8 cellular contexts compared by ENCODE assay signal in genomic region chr12:56220611-56221232, GRCh38. TPM values are rescaled to one million over a fixed set of nuclear protein-coding genes. Genes with fewer than 3 reads are reported as not detected.
DNase-seq lines count a peak whose midpoint lies in the region; ATAC-seq, FAIRE-seq and TF ChIP-seq lines count a peak whose summit lies in the region.

No MANE protein-coding gene starts in this region.

- H3K9me3 ChIP-seq in Karpas-422 (ENCODE audit: low read length), result no peaks in the 10 kb centered on the region
- H3K9me3 ChIP-seq in ascending aorta, result no peaks in the 10 kb centered on the region
- H3K9me3 ChIP-seq in kidney (ENCODE audit: control insufficient read depth in 1 of 2, low read length in 2 of 2), result no peaks in the 10 kb centered on the region

- H3K4me3 Mint-ChIP-seq in CD14-positive monocyte, result peak overlapping the region; percentile 95 to 98

- TF ChIP-seq CTCF in CD14-positive monocyte (IDR thresholded peaks at IDR 0.05) (no peak), ascending aorta (IDR thresholded peaks at IDR 0.05) (no peak), kidney (IDR thresholded peaks at IDR 0.05; ENCODE audit: borderline replicate concordance, extremely low read depth, insufficient read depth) (no peak)

- peaks cover 46% of the 10 kb centered on the region for H3K4me1 Mint-ChIP-seq in CD14-positive monocyte

- H3K9me3 Mint-ChIP-seq in CD14-positive monocyte, result no peaks in the 10 kb centered on the region

- H3K27me3 Mint-ChIP-seq in CD14-positive monocyte (ENCODE audit: low read depth in 3 of 3), result no peaks in the 10 kb centered on the region

- peak overlapping the region; percentile 95 for H3K4me2 ChIP-seq in Karpas-422 (ENCODE audit: low read depth, low read length, poor library complexity, severe bottlenecking)

- H3K9ac ChIP-seq in Karpas-422 (ENCODE audit: low read length) (peak overlapping the region; percentile 86), kidney (ENCODE audit: low read length in 2 of 2) (peak overlapping the region; percentile 79 to 97)

- no peak overlapping the region for H2AFZ ChIP-seq in Karpas-422 (ENCODE audit: low read length)

- H3K79me2 ChIP-seq in Karpas-422 (ENCODE audit: low read length), result peaks cover 56% of the 10 kb centered on the region

- H3K36me3 Mint-ChIP-seq in CD14-positive monocyte, result peaks cover 7 to 21% of the 10 kb centered on the region in 2 donors

- no peak for DNase-seq in CD14-positive monocyte (ENCODE audit: low spot score)
- peak; percentile 68 for DNase-seq in Karpas-422
- DNase-seq in ascending aorta (ENCODE audit: low spot score in 2 of 2), result no peak
- no peak for DNase-seq in kidney
- peak in 3 of 49 donors; percentile 10 to 52 (median 38) for DNase-seq in substantia nigra (lab: John Stamatoyannopoulos, UW)
- DNase-seq in cortex of kidney (lab: John Stamatoyannopoulos, UW), result no peak
- DNase-seq in NCI-H2196 (lab: John Stamatoyannopoulos, UW; ENCODE audit: unreplicated experiment), result no peak

- H3K36me3 ChIP-seq in Karpas-422 (ENCODE audit: insufficient read depth, low read length) (peaks cover 4% of the 10 kb centered on the region; the same call in 1 of the 2 replicates), ascending aorta (peaks cover 10 to 16% of the 10 kb centered on the region in 2 donors), kidney (ENCODE audit: control insufficient read depth in 1 of 2, insufficient read depth in 2 of 2, low read length in 2 of 2) (peaks cover 0 to 2% of the 10 kb centered on the region in 2 donors)

- no peaks in the 10 kb centered on the region for H3K9me2 ChIP-seq in Karpas-422 (replicated peaks; ENCODE audit: insufficient read depth, low read length)

- no peaks in the 10 kb centered on the region for H3K27me3 ChIP-seq in Karpas-422 (ENCODE audit: low read length)
- no peaks in the 10 kb centered on the region for H3K27me3 ChIP-seq in ascending aorta

- H3K27ac Mint-ChIP-seq in CD14-positive monocyte, result peak overlapping the region; percentile 98 to 100 (median 99)

- H3K27ac ChIP-seq in Karpas-422 (ENCODE audit: low read length) (peak overlapping the region; percentile 86), ascending aorta (peak overlapping the region; percentile 98 to 100), kidney (ENCODE audit: low read depth in 2 of 2, low read length in 2 of 2) (peak overlapping the region; percentile 96 to 99), substantia nigra (ENCODE audit: low read depth, low read length, poor library complexity, severe bottlenecking) (peak overlapping the region; percentile 99)

- H3K4me3 ChIP-seq in Karpas-422 (ENCODE audit: low read length) (peak overlapping the region; percentile 91), ascending aorta (peak overlapping the region; percentile 70 to 92), kidney (ENCODE audit: low read length in 2 of 2) (peak overlapping the region; percentile 82 to 95)

- H4K20me1 ChIP-seq in Karpas-422 (ENCODE audit: insufficient read depth, low read depth, low read length), result no peaks in the 10 kb centered on the region

- intact Hi-C loops in CD14-positive monocyte (cut with micrococcal nuclease) (loop anchor here (5.0 kb wide), 2 partner anchors 33 to 93 kb away; partner anchors contain the start of genes ESYT1 (in 1 of the 2) and SMARCC2 (in 1 of the 2)), ascending aorta (cut with DNase I) (loop anchor here (2.0 kb wide), 1 partner anchor 14 kb away; no protein-coding TSS in a partner anchor), kidney (cut with DNase I) (no loop called here)

- no peak for FAIRE-seq in kidney (lab: Jason Lieb, UNC)

- H3K4me1 ChIP-seq in Karpas-422 (ENCODE audit: low read length), result peaks cover 37% of the 10 kb centered on the region
- H3K4me1 ChIP-seq in ascending aorta, result peaks cover 17 to 44% of the 10 kb centered on the region in 2 donors
- H3K4me1 ChIP-seq in kidney (ENCODE audit: control insufficient read depth in 1 of 2, insufficient read depth in 1 of 2, low read depth in 1 of 2, low read length in 2 of 2), result peaks cover 8 to 17% of the 10 kb centered on the region in 2 donors

- ATAC-seq in HG03139 (IDR thresholded peaks at IDR 0.05; ENCODE audit: unreplicated experiment), result no peak

RNA-seq across cellular contexts. Expression of gene RNF41, which starts 1.0 kb away (rescaled TPM):
- polyA plus RNA-seq in CD14-positive monocyte (10 to 100 TPM; 35.8 to 45.7 TPM), kidney (ENCODE audit: insufficient read depth, low read depth, low replicate concordance) (17.6 TPM)
- total RNA-seq in Karpas-422 (2014; rRNA removed; shearing (Covaris generic); ENCODE audit: low replicate concordance), result 52.0 and 63.6 TPM in 2 replicates
- total RNA-seq in ascending aorta (50.3 TPM), kidney (45.5 TPM)

RNA-seq across cellular contexts. Expression of gene NABP2, which starts 3.4 kb away (rescaled TPM):
- 1 to 10 TPM; 2.7 to 3.2 TPM for polyA plus RNA-seq in CD14-positive monocyte
- 45.6 and 54.2 TPM in 2 replicates for total RNA-seq in Karpas-422 (2014; rRNA removed; shearing (Covaris generic); ENCODE audit: low replicate concordance)
- 2.8 TPM for total RNA-seq in ascending aorta
- total RNA-seq in kidney, result 31.0 TPM
- polyA plus RNA-seq in kidney (ENCODE audit: insufficient read depth, low read depth, low replicate concordance), result 42.3 TPM

RNA-seq across cellular contexts. Expression of gene SLC39A5, which starts 9.1 kb away (rescaled TPM):
- under 1 TPM in 1 of 2 donors, not detected in 1; 0.21 TPM for polyA plus RNA-seq in CD14-positive monocyte
- total RNA-seq in Karpas-422 (2014; rRNA removed; shearing (Covaris generic); ENCODE audit: low replicate concordance), result 0.61 TPM in 1 of 2 replicates, not detected in the other
- total RNA-seq in ascending aorta, result not detected
- total RNA-seq in kidney, result 5.1 TPM
- polyA plus RNA-seq in kidney (ENCODE audit: insufficient read depth, low read depth, low replicate concordance), result 164 TPM

RNA-seq across cellular contexts. Expression of gene SMARCC2, which starts 31.4 kb away (rescaled TPM):
- polyA plus RNA-seq in CD14-positive monocyte (10 to 100 TPM; 22.2 to 43.5 TPM), kidney (ENCODE audit: insufficient read depth, low read depth, low replicate concordance) (18.8 TPM)
- total RNA-seq in Karpas-422 (2014; rRNA removed; shearing (Covaris generic); ENCODE audit: low replicate concordance), result 26.2 and 42.2 TPM in 2 replicates
- total RNA-seq in ascending aorta (53.9 TPM), kidney (112 TPM)

RNA-seq across cellular contexts. Expression of gene ANKRD52, which starts 37.5 kb away (rescaled TPM):
- polyA plus RNA-seq in CD14-positive monocyte (1 to 10 TPM; 1.5 to 2.4 TPM), kidney (ENCODE audit: insufficient read depth, low read depth, low replicate concordance) (8.6 TPM)
- 14.3 and 18.2 TPM in 2 replicates for total RNA-seq in Karpas-422 (2014; rRNA removed; shearing (Covaris generic); ENCODE audit: low replicate concordance)
- total RNA-seq in ascending aorta (17.5 TPM), kidney (46.4 TPM)
